ENCODE assay signal across 8 cellular contexts in the genomic region with DNA sequence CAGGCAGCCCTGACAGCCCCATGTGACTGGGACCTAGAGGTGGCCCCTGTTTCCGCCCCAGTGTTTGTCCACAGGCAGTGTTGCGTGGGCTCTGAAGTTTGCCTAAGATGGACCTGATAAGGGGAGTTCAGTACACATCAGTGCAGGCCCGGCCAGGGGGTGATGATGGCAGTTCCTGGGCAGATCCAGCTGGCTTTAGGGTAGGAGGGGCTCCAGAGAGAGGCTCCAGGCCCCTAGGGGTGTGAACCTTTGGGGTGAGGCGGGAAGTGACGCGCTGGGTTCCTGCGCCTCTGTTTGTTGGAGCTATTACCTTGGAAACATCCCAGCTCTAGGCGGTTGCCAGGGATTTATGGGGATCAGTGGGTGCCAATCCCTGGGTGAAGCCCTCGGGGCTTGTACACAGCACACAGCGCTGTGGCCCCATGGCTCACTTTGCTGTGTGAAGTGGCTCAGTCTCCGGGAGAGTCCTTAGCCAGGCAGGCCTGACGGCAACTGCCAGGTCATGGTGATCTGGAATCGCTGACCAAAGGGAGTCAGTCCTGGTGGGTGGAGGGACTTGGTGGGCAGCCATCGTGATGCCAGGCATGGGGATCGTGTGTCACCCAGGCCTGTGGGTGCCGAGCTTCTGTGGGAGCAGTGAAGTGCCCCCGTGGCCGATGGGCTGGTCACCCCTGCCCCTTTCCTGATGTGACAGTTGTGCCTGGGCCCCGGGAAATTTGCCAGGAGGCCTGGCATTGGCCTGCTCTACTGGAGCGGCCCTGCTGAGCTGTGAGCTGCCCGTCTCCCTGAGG.
DNase-seq lines count a peak whose midpoint lies in the region; ATAC-seq and TF ChIP-seq lines count a peak whose summit lies in the region.

No MANE protein-coding gene starts in this region.

- peaks cover 3% of the 10 kb centered on the region for H3K79me2 ChIP-seq in fibroblast of lung (ENCODE audit: control insufficient read depth, insufficient read depth, low read length)

- H3K27ac ChIP-seq in fibroblast of lung (ENCODE audit: insufficient read depth, low read length) = peak overlapping the region; percentile 76
- peak overlapping the region; percentile 91 for H3K27ac ChIP-seq in rectal smooth muscle tissue (ENCODE audit: low read depth, low read length)

- H3K4me1 ChIP-seq in fibroblast of lung (ENCODE audit: control insufficient read depth, extremely low read depth, insufficient read depth, low read length) = peaks cover 19% of the 10 kb centered on the region
- H3K4me1 ChIP-seq in rectal smooth muscle tissue (ENCODE audit: control insufficient read depth, insufficient read depth, low read length) = peaks cover 18% of the 10 kb centered on the region

- no peak overlapping the region for H2AFZ ChIP-seq in fibroblast of lung (ENCODE audit: low read length)

- no peaks in the 10 kb centered on the region for H3K27me3 ChIP-seq in fibroblast of lung (ENCODE audit: control insufficient read depth, insufficient read depth, low read length)
- H3K27me3 ChIP-seq in rectal smooth muscle tissue (ENCODE audit: control insufficient read depth, insufficient read depth, low read length) = peaks cover 1% of the 10 kb centered on the region

- H3K9ac ChIP-seq in fibroblast of lung (ENCODE audit: insufficient read depth, low read length) = peak overlapping the region; percentile 4
- H3K9ac ChIP-seq in rectal smooth muscle tissue (ENCODE audit: low read length) = peak overlapping the region; percentile 49

- H3K4me3 ChIP-seq in fibroblast of lung (replicated peaks in 1 of 4; ENCODE audit: control extremely low read depth in 1 of 4, insufficient read depth in 1 of 4, low read depth in 3 of 4, low read length in 4 of 4) (no peak overlapping the region), rectal smooth muscle tissue (ENCODE audit: low read length) (peak overlapping the region; percentile 32)

- DNase-seq in EL (peak; percentile 83), fibroblast of lung (ENCODE audit: low read depth in 2 of 2) (peak; percentile 41 to 76), Kasumi-1 (lab: John Stamatoyannopoulos, UW) (no peak)

- no peaks in the 10 kb centered on the region for H4K20me1 ChIP-seq in fibroblast of lung (ENCODE audit: control insufficient read depth, extremely low read depth, insufficient read depth, low read length)

- H3K36me3 ChIP-seq in fibroblast of lung (ENCODE audit: control insufficient read depth, insufficient read depth, low read length) (no peaks in the 10 kb centered on the region), rectal smooth muscle tissue (ENCODE audit: control insufficient read depth, insufficient read depth, low read length) (no peaks in the 10 kb centered on the region)

- TF ChIP-seq CTCF in fibroblast of lung (conservative IDR thresholded peaks at IDR 0.05 in 1 of 2, IDR thresholded peaks at IDR 0.05 in 1 of 2; ENCODE audit: low read depth in 1 of 2, low read length in 2 of 2) = no peak

- no peak for ATAC-seq in GM18907 (IDR thresholded peaks at IDR 0.05; ENCODE audit: unreplicated experiment)
- ATAC-seq in HG03280 (IDR thresholded peaks at IDR 0.05; ENCODE audit: unreplicated experiment) = no peak
- no peak for ATAC-seq in HG03457 (IDR thresholded peaks at IDR 0.05; ENCODE audit: unreplicated experiment)

- no peaks in the 10 kb centered on the region for H3K9me3 ChIP-seq in fibroblast of lung (ENCODE audit: control insufficient read depth, insufficient read depth, low read depth, low read length)

- no peak overlapping the region for H3K4me2 ChIP-seq in fibroblast of lung (ENCODE audit: extremely low read depth, insufficient read depth, low read length)

TF ChIP-seq in PFSK-1, 5 proteins besides CTCF, POLR2A, EP300 and RAD21:
- TF ChIP-seq TAF1 (IDR thresholded peaks at IDR 0.05; ENCODE audit: borderline replicate concordance, insufficient read depth, low read length) (no peak), FOXP2 (optimal IDR thresholded peaks at IDR 0.05; ENCODE audit: borderline replicate concordance, extremely low read depth, extremely low read length, insufficient read depth) (peak; percentile 67)

Comparison
In these comparisons a context has a peak if more than half of its experiments do, and no peak if none do; other contexts are left out.
1. DNase-seq: peak in EL (single experiment) and fibroblast of lung (2 of 2); none in Kasumi-1 (0 of 2).